ENCODE assay signal across 1 cellular context in the genomic region with DNA sequence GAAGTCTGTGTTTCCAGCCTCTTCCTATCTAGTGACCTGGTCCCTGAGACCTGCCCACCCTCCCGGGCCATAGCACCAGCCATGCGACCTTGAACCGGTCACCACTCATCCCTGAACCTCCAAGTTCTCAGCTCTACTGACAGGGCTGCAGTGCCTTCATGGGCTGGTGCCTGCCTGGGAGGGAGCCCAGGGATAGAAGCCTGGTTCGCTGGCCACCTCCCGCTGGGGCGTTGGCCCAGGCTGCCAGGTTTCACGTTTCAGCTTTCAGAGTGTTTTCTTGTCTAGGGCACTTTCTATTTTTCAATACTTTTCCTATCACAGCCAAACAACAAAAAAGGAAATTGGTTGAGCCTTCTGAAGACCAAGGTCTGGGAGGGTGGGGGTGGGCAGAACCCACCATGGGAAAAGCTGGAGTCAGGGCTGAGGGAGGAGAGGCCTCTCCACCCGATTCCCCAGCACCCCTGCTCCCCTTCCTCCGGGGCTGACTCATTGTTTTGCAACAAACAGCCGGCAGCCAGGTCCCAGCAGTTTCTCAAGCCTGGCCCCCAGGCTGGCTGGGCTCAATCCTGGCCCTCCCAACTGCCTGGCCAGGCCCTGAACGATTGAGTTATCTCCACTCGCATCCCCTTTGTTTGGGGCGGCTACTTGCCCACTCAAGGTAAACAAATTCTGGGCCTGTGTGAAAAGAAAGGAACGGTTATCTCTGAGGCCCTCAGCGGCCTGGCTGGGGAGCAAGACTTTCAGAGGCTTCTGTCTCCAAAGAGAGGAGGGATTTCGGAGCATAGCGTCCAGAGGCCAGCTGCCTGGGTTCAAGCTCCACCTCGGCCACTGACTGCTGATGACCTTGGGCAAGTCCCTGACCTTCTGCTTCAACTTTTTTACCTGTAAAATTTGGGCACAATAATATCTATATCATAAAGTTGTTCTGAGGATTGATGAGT.
TF ChIP-seq lines count a peak whose summit lies in the region.

No MANE protein-coding gene starts in this region.

TF ChIP-seq in K562, 482 proteins besides CTCF, POLR2A, EP300 and RAD21 (continued from another document and continues in another):
- TF ChIP-seq, protein P1, sequence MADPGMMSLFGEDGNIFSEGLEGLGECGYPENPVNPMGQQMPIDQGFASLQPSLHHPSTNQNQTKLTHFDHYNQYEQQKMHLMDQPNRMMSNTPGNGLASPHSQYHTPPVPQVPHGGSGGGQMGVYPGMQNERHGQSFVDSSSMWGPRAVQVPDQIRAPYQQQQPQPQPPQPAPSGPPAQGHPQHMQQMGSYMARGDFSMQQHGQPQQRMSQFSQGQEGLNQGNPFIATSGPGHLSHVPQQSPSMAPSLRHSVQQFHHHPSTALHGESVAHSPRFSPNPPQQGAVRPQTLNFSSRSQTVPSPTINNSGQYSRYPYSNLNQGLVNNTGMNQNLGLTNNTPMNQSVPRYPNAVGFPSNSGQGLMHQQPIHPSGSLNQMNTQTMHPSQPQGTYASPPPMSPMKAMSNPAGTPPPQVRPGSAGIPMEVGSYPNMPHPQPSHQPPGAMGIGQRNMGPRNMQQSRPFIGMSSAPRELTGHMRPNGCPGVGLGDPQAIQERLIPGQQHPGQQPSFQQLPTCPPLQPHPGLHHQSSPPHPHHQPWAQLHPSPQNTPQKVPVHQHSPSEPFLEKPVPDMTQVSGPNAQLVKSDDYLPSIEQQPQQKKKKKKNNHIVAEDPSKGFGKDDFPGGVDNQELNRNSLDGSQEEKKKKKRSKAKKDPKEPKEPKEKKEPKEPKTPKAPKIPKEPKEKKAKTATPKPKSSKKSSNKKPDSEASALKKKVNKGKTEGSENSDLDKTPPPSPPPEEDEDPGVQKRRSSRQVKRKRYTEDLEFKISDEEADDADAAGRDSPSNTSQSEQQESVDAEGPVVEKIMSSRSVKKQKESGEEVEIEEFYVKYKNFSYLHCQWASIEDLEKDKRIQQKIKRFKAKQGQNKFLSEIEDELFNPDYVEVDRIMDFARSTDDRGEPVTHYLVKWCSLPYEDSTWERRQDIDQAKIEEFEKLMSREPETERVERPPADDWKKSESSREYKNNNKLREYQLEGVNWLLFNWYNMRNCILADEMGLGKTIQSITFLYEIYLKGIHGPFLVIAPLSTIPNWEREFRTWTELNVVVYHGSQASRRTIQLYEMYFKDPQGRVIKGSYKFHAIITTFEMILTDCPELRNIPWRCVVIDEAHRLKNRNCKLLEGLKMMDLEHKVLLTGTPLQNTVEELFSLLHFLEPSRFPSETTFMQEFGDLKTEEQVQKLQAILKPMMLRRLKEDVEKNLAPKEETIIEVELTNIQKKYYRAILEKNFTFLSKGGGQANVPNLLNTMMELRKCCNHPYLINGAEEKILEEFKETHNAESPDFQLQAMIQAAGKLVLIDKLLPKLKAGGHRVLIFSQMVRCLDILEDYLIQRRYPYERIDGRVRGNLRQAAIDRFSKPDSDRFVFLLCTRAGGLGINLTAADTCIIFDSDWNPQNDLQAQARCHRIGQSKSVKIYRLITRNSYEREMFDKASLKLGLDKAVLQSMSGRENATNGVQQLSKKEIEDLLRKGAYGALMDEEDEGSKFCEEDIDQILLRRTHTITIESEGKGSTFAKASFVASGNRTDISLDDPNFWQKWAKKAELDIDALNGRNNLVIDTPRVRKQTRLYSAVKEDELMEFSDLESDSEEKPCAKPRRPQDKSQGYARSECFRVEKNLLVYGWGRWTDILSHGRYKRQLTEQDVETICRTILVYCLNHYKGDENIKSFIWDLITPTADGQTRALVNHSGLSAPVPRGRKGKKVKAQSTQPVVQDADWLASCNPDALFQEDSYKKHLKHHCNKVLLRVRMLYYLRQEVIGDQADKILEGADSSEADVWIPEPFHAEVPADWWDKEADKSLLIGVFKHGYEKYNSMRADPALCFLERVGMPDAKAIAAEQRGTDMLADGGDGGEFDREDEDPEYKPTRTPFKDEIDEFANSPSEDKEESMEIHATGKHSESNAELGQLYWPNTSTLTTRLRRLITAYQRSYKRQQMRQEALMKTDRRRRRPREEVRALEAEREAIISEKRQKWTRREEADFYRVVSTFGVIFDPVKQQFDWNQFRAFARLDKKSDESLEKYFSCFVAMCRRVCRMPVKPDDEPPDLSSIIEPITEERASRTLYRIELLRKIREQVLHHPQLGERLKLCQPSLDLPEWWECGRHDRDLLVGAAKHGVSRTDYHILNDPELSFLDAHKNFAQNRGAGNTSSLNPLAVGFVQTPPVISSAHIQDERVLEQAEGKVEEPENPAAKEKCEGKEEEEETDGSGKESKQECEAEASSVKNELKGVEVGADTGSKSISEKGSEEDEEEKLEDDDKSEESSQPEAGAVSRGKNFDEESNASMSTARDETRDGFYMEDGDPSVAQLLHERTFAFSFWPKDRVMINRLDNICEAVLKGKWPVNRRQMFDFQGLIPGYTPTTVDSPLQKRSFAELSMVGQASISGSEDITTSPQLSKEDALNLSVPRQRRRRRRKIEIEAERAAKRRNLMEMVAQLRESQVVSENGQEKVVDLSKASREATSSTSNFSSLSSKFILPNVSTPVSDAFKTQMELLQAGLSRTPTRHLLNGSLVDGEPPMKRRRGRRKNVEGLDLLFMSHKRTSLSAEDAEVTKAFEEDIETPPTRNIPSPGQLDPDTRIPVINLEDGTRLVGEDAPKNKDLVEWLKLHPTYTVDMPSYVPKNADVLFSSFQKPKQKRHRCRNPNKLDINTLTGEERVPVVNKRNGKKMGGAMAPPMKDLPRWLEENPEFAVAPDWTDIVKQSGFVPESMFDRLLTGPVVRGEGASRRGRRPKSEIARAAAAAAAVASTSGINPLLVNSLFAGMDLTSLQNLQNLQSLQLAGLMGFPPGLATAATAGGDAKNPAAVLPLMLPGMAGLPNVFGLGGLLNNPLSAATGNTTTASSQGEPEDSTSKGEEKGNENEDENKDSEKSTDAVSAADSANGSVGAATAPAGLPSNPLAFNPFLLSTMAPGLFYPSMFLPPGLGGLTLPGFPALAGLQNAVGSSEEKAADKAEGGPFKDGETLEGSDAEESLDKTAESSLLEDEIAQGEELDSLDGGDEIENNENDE (IDR thresholded peaks at IDR 0.05; ENCODE audit: low read depth, low read length), result no peak
- peak; percentile 82 for TF ChIP-seq ZBTB7A (IDR thresholded peaks at IDR 0.05; ENCODE audit: borderline replicate concordance, control insufficient read depth, low read depth, low read length)
- 0 out of 2 replicates have a peak, but pooled peaks have one; percentile 59 for TF ChIP-seq KLF16 (IDR thresholded peaks at IDR 0.05)
- TF ChIP-seq ELF4 (CRISPR knock-in tag; IDR thresholded peaks at IDR 0.05), result no peak
- peak; percentile 25 for TF ChIP-seq FOS (IDR thresholded peaks at IDR 0.05; ENCODE audit: extremely low read depth, insufficient read length)
- TF ChIP-seq YY1 (IDR thresholded peaks at IDR 0.05; ENCODE audit: borderline replicate concordance in 1 of 3, control insufficient read depth in 1 of 3, extremely low read depth in 1 of 3, insufficient read depth in 3 of 3, insufficient read length in 1 of 3, insufficient replicate concordance in 2 of 3, low read depth in 1 of 3, low read length in 2 of 3), result peak in 2 of 3 experiments; percentile 19 to 28
- peak; percentile 72 for TF ChIP-seq POLR2AphosphoS5 (IDR thresholded peaks at IDR 0.05; ENCODE audit: control insufficient read depth, insufficient read depth, low read depth, low read length)
- TF ChIP-seq SREBF2 (CRISPR knock-in tag; IDR thresholded peaks at IDR 0.05), result 0 out of 2 replicates have a peak, but pooled peaks have one; percentile 11
- TF ChIP-seq PHF8 (IDR thresholded peaks at IDR 0.05; ENCODE audit: borderline replicate concordance, low read length), result peak; percentile 29; the same call in 1 of the 2 replicates
- TF ChIP-seq GABPB1 (CRISPR knock-in tag; IDR thresholded peaks at IDR 0.05), result no peak
- peak; percentile 80 for TF ChIP-seq ZNF175 (CRISPR knock-in tag; IDR thresholded peaks at IDR 0.05; ENCODE audit: low read depth)
- peak; percentile 16; the same call in 1 of the 2 replicates for TF ChIP-seq PHB2 (IDR thresholded peaks at IDR 0.05; ENCODE audit: low read depth)
- TF ChIP-seq, protein P2, sequence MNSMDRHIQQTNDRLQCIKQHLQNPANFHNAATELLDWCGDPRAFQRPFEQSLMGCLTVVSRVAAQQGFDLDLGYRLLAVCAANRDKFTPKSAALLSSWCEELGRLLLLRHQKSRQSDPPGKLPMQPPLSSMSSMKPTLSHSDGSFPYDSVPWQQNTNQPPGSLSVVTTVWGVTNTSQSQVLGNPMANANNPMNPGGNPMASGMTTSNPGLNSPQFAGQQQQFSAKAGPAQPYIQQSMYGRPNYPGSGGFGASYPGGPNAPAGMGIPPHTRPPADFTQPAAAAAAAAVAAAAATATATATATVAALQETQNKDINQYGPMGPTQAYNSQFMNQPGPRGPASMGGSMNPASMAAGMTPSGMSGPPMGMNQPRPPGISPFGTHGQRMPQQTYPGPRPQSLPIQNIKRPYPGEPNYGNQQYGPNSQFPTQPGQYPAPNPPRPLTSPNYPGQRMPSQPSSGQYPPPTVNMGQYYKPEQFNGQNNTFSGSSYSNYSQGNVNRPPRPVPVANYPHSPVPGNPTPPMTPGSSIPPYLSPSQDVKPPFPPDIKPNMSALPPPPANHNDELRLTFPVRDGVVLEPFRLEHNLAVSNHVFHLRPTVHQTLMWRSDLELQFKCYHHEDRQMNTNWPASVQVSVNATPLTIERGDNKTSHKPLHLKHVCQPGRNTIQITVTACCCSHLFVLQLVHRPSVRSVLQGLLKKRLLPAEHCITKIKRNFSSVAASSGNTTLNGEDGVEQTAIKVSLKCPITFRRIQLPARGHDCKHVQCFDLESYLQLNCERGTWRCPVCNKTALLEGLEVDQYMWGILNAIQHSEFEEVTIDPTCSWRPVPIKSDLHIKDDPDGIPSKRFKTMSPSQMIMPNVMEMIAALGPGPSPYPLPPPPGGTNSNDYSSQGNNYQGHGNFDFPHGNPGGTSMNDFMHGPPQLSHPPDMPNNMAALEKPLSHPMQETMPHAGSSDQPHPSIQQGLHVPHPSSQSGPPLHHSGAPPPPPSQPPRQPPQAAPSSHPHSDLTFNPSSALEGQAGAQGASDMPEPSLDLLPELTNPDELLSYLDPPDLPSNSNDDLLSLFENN (IDR thresholded peaks at IDR 0.05; ENCODE audit: low read depth in 2 of 2, low read length in 2 of 2), result 0 out of 4 replicates have a peak, but pooled peaks of 1 of the 2 experiments have one; percentile 70
- no peak for TF ChIP-seq IFI16 (CRISPR knock-in tag; IDR thresholded peaks at IDR 0.05)
- TF ChIP-seq ETV5 (CRISPR knock-in tag; IDR thresholded peaks at IDR 0.05; ENCODE audit: low read depth), result peak; percentile 53; the same call in 1 of the 2 replicates
- no peak for TF ChIP-seq THRA (IDR thresholded peaks at IDR 0.05)
- peak; percentile 79 for TF ChIP-seq TAL1 (IDR thresholded peaks at IDR 0.05)
- TF ChIP-seq KLF10 (CRISPR knock-in tag; IDR thresholded peaks at IDR 0.05), result no peak
- 0 out of 2 replicates have a peak, but pooled peaks have one; percentile 13 for TF ChIP-seq MIER1 (IDR thresholded peaks at IDR 0.05; ENCODE audit: low read depth)
- peak in 1 of 2 experiments; percentile 86; a peak in 2 of 4 replicates for TF ChIP-seq TBL1XR1 (IDR thresholded peaks at IDR 0.05; ENCODE audit: low read length in 2 of 2)
- TF ChIP-seq ZNF75A (CRISPR knock-in tag; IDR thresholded peaks at IDR 0.05), result peak; percentile 37; the same call in 1 of the 2 replicates
- TF ChIP-seq REST (CRISPR knock-in tag; IDR thresholded peaks at IDR 0.05; ENCODE audit: low read depth), result peak; percentile 48; the same call in 1 of the 2 replicates
- peak; percentile 90 for TF ChIP-seq FOXJ2 (tag; IDR thresholded peaks at IDR 0.05)
- TF ChIP-seq CEBPB (tag; IDR thresholded peaks at IDR 0.05), result peak; percentile 94
- TF ChIP-seq ZBED1 (IDR thresholded peaks at IDR 0.05), result peak; percentile 54; the same call in 1 of the 2 replicates
- peak; percentile 64 for TF ChIP-seq MAFG (tag; conservative IDR thresholded peaks at IDR 0.05)
- no peak for TF ChIP-seq SAFB (IDR thresholded peaks at IDR 0.05; ENCODE audit: borderline replicate concordance, low read depth, low read length)
- TF ChIP-seq DACH1 (IDR thresholded peaks at IDR 0.05; ENCODE audit: partially characterized antibody), result peak; percentile 68
- peak; percentile 60 for TF ChIP-seq TBP (optimal IDR thresholded peaks at IDR 0.05; ENCODE audit: low read depth, low read length)
- peak; percentile 92 for TF ChIP-seq CXXC5 (CRISPR knock-in tag; IDR thresholded peaks at IDR 0.05)
- 0 out of 2 replicates have a peak, but pooled peaks have one; percentile 6 for TF ChIP-seq KDM2B (CRISPR knock-in tag; IDR thresholded peaks at IDR 0.05)
- TF ChIP-seq ZNF239 (CRISPR knock-in tag; IDR thresholded peaks at IDR 0.05), result peak; percentile 54; the same call in 1 of the 2 replicates
- peak; percentile 13; the same call in 1 of the 2 replicates for TF ChIP-seq ZBTB12 (CRISPR knock-in tag; IDR thresholded peaks at IDR 0.05)
